26 cellular contexts compared by ENCODE assay signal in the genomic region with DNA sequence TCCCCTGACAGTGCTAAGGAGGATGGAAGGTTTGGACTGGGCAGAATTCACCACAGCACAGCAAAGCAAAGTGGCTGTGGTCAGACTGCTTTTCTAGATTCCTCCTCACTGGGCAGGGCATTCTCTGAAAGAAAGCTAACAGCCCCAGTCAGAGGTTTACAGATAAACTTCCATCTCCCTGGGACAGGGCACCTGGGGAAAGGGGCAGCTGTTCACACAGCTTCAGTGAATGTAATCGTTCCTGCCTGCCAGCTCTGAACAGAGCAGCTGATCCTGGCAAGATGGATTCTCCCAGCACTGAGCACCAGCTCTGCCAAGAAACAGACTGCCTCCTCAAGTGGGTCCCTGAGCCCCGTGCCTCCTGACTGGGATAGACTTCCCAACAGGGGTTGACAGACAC. TPM values are rescaled to one million over a fixed set of nuclear protein-coding genes. Genes with fewer than 3 reads are reported as not detected.
"Had no signal": no experiment of that assay in that cellular context is flagged by ENCODE, and none has a peak within 500 bp of the region (broad histone marks: within the 10 kb centered on the region; RNA-seq: fewer than 3 reads in every experiment).

No MANE protein-coding gene starts in this region.

- DNase-seq: Karpas-422; KBM-7; MG63; NCI-H1092 treated with DMSO at 0.1 percent for 48 hours; NCI-H1436; NCI-H187; NCI-H2029; NCI-H2081 treated with DMSO at 0.1 percent for 48 hours; NCI-H2171; NCI-H226; NCI-H446; NCI-H510A; NCI-H524 treated with DMSO at 0.1 percent for 48 hours; NCI-H69; NCI-H774; NK-92 treated with Interleukin-12 subunit alpha and Interleukin-12 subunit beta, amount 100 ng/mL, for 24 hours; PC-3; SHP77 treated with DMSO at 0.1 percent for 48 hours; SJCRH30 had no signal

- FAIRE-seq: HTR-8/SVneo had no signal

- ATAC-seq: Panc1, PC-3, SK-N-SH treated with all-trans-retinoic acid at 6 μM for 48 hours had no signal

- H3K27ac ChIP-seq: HL-60, RWPE1, SJCRH30 had no signal

- H3K9me3 ChIP-seq: MG63, SJCRH30 had no signal

- H3K4me1 ChIP-seq: SJCRH30 had no signal

- H3K4me3 ChIP-seq: MG63, SJCRH30 had no signal

- H3K27me3 ChIP-seq: MG63, SJCRH30 had no signal

- H3K36me3 ChIP-seq: MG63, SJCRH30 had no signal

RNA-seq across cellular contexts. Expression of a gene that starts 42.4 kb away (rescaled TPM):
- total RNA-seq: OCI-LY7, PC-3, SJCRH30 had no signal
- polyA plus RNA-seq: IgD-negative memory B cell had no signal
